In genomic region chr17:4833178-4833940, GRCh38 we compare ENCODE assay signal across 1 cellular context.
TF ChIP-seq lines count a peak whose summit lies in the region.

MINK1 (plus strand) TSS chr17:4833340; CDS start chr17:4833584, 244 bp downstream.

TF ChIP-seq in HEK293, 187 proteins besides CTCF, POLR2A, EP300 and RAD21 (continued from another document):
- TF ChIP-seq YY2 (tag by site-specific recombination; IDR thresholded peaks at IDR 0.05) (peak; percentile 55; the same call in 1 of the 2 replicates), PBX3 (CRISPR knock-in tag; IDR thresholded peaks at IDR 0.05) (no peak), ZNF146 (tag by site-specific recombination; IDR thresholded peaks at IDR 0.05) (peak; percentile 7; the same call in 1 of the 2 replicates), SP7 (tag by site-specific recombination; IDR thresholded peaks at IDR 0.05) (peak; percentile 49; the same call in 1 of the 2 replicates), MZF1 (tag by site-specific recombination; IDR thresholded peaks at IDR 0.05; ENCODE audit: borderline replicate concordance) (no peak), ZNF843 (tag by site-specific recombination; IDR thresholded peaks at IDR 0.05) (no peak; the same call in 1 of the 2 replicates), ZNF645 (tag by site-specific recombination; IDR thresholded peaks at IDR 0.05) (no peak), YY1 (tag by site-specific recombination; IDR thresholded peaks at IDR 0.05) (peak; percentile 66; the same call in 1 of the 2 replicates), KLF10 (tag by site-specific recombination; IDR thresholded peaks at IDR 0.05) (peak; percentile 85; the same call in 1 of the 2 replicates), ZNF677 (tag by site-specific recombination; IDR thresholded peaks at IDR 0.05) (no peak), REPIN1 (tag by site-specific recombination; IDR thresholded peaks at IDR 0.05; ENCODE audit: low read depth) (no peak), PRDM10 (tag by site-specific recombination; IDR thresholded peaks at IDR 0.05) (peak; percentile 80), ZNF530 (tag by site-specific recombination; IDR thresholded peaks at IDR 0.05; ENCODE audit: low read depth) (no peak), PRDM4 (tag by site-specific recombination; IDR thresholded peaks at IDR 0.05) (no peak), ZNF280C (tag by site-specific recombination; IDR thresholded peaks at IDR 0.05) (no peak), ZBTB26 (tag by site-specific recombination; optimal IDR thresholded peaks at IDR 0.05) (peak; percentile 92)
